Comparison of ENCODE assay signal across 16 cellular contexts in the genomic region with DNA sequence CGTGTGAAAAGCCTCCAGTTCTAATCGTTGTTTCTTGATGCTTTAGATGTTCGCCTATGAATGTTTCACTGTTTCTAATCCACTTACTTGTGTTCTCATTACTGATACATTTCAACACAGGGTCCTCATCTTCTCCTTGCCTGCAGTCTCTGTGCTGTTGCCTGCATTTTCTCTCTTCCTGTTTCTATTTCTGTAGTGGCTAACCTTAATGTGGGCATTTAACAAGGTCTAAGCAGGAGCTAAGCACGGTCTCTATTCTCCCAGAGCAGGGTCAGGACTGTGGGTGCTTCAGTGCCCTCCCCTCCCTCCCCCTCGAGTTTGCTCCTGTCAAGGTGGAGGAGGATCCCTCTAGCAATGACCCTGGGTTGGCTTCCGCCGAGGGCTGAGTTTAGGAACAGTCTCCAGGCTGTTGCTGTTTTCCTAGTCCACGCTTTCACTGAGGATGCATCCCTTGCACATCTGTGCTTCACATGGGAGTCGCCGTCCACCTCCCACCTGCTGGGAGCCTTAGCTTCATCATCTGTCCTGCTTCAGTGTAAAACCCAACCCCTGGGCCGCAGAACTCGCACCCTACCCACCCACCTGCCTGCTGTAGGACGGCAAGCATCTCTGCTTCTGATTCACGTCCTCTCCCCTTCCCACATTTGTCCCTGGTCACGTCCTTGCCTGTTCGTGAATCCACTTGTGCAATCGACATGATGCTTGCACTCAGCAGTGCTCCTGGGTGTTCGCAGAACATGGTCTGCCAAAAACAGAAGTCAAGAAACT. TPM values are rescaled to one million over a fixed set of nuclear protein-coding genes. Genes with fewer than 3 reads are reported as not detected.
DNase-seq lines count a peak whose midpoint lies in the region; ATAC-seq and TF ChIP-seq lines count a peak whose summit lies in the region.
"Had no signal": no experiment of that assay in that cellular context is flagged by ENCODE, and none has a peak within 500 bp of the region (broad histone marks: within the 10 kb centered on the region; RNA-seq: fewer than 3 reads in every experiment).

No MANE protein-coding gene starts in this region.

- no peak for TF ChIP-seq RAD21 in SK-N-SH (IDR thresholded peaks at IDR 0.05; ENCODE audit: low read length)

- no peak overlapping the region for H3K9ac ChIP-seq in SK-N-SH
- H3K9ac ChIP-seq: parathyroid adenoma had no signal

- DNase-seq in activated naive CD8-positive, alpha-beta T cell treated with anti-CD3 and anti-CD28 coated beads, Interleukin-2, amount 10 ng/mL, durations not matched to agents 7 days and 5 days = peak; percentile 22
- DNase-seq in activated naive CD8-positive, alpha-beta T cell treated with anti-CD3 and anti-CD28 coated beads, Interleukin-2, amount 50 U/mL, for 24 hours = no peak
- DNase-seq in NOMO-1 treated with dmso at 0.1 percent for 144 hours (lab: John Stamatoyannopoulos, UW; ENCODE audit: unreplicated experiment) (peak; percentile 90), dorsolateral prefrontal cortex (peak in 6 of 10 donors; percentile 14 to 39 (median 27)), suprapubic skin (ENCODE audit: low spot score in 2 of 2) (peak; percentile 50 to 62), prostate gland (ENCODE audit: low spot score) (no peak), SK-N-SH (no peak), DMS53 treated with DMSO at 0.1 percent for 48 hours (lab: John Stamatoyannopoulos, UW; ENCODE audit: unreplicated experiment) (no peak)
- DNase-seq: activated T-cell treated with anti-CD3 and anti-CD28 coated beads, Interleukin-2, amount 50 U/mL, for 1 hour; DMS79 treated with DMSO at 0.1 percent for 48 hours; midbrain; NCI-H1105 treated with DMSO at 0.1 percent for 48 hours; WERI-Rb-1 had no signal

- CTCF ChIA-PET in SK-N-SH (lab: Yijun Ruan, JAX) = interaction anchor here (1.4 kb wide), 1 partner anchor 252 kb away, joined by 4 read pairs; no protein-coding TSS in a partner anchor

- H3F3A ChIP-seq in SK-N-SH (replicated peaks; ENCODE audit: insufficient read depth) = no peaks in the 10 kb centered on the region

- H3K4me2 ChIP-seq in SK-N-SH = no peak overlapping the region
- H3K4me2 ChIP-seq: GM23338 had no signal

- H3K27ac ChIP-seq in dorsolateral prefrontal cortex = peak overlapping the region in 1 of 59 donors; percentile 7
- no peak overlapping the region for H3K27ac ChIP-seq in suprapubic skin
- no peak overlapping the region for H3K27ac ChIP-seq in prostate gland
- H3K27ac ChIP-seq in SK-N-SH (ENCODE audit: low read depth in 2 of 2, low read length in 1 of 2) = no peak overlapping the region
- H3K27ac ChIP-seq: gastroesophageal sphincter, parathyroid adenoma, WERI-Rb-1 had no signal

- no peak overlapping the region for H3K4me3 ChIP-seq in dorsolateral prefrontal cortex
- no peak overlapping the region for H3K4me3 ChIP-seq in suprapubic skin
- no peak overlapping the region for H3K4me3 ChIP-seq in prostate gland
- H3K4me3 ChIP-seq in SK-N-SH (ENCODE audit: low read depth in 2 of 2, low read length in 1 of 2) = no peak overlapping the region
- H3K4me3 ChIP-seq: gastroesophageal sphincter, GM23338 had no signal

- no peak for ATAC-seq in activated naive CD8-positive, alpha-beta T cell treated with anti-CD3 and anti-CD28 coated beads, Interleukin-2, amount 10 ng/mL, durations not matched to agents 7 days and 5 days (ENCODE audit: low read depth)
- no peak for ATAC-seq in activated naive CD8-positive, alpha-beta T cell treated with anti-CD3 and anti-CD28 coated beads, Interleukin-2, amount 50 U/mL, for 24 hours
- ATAC-seq: gastroesophageal sphincter, GM23338 had no signal

- POLR2A ChIA-PET in activated naive CD8-positive, alpha-beta T cell treated with anti-CD3 and anti-CD28 coated beads, Interleukin-2, amount 10 ng/mL, durations not matched to agents 7 days and 5 days (lab: Charles Lee) = no interaction called here
- POLR2A ChIA-PET in SK-N-SH (lab: Yijun Ruan, JAX) = interaction anchor here (0.7 kb wide), 1 partner anchor 64 kb away, joined by 3 read pairs; no protein-coding TSS in a partner anchor

- TF ChIP-seq POLR2A in suprapubic skin (IDR thresholded peaks at IDR 0.05) (no peak), prostate gland (IDR thresholded peaks at IDR 0.05) (no peak)

- TF ChIP-seq EP300 in suprapubic skin (IDR thresholded peaks at IDR 0.05) (no peak), SK-N-SH (IDR thresholded peaks at IDR 0.05; ENCODE audit: borderline replicate concordance in 1 of 2, low read depth in 1 of 2, low read length in 1 of 2) (no peak)

- H3K4me1 Mint-ChIP-seq in activated naive CD8-positive, alpha-beta T cell treated with anti-CD3 and anti-CD28 coated beads, Interleukin-2, amount 10 ng/mL, durations not matched to agents 7 days and 5 days = peaks cover 28% of the 10 kb centered on the region
- H3K4me1 Mint-ChIP-seq in activated naive CD8-positive, alpha-beta T cell treated with anti-CD3 and anti-CD28 coated beads, Interleukin-2, amount 50 U/mL, for 24 hours = peaks cover 27% of the 10 kb centered on the region

- intact Hi-C loops in dorsolateral prefrontal cortex (cut with DNase I) = loop anchor here (5.0 to 10.0 kb wide), 2 partner anchors 452 to 454 kb away; partner anchors contain the start of genes BRD9 (in 2 of the 2) and TRIP13 (in 2 of the 2)
- intact Hi-C loops in prostate gland (cut with DNase I) = no loop called here

- H3K4me1 ChIP-seq in suprapubic skin (peaks cover 26% of the 10 kb centered on the region), prostate gland (replicated peaks) (peaks cover 6% of the 10 kb centered on the region), SK-N-SH (ENCODE audit: control insufficient read depth in 1 of 2, insufficient read depth in 2 of 2, low read depth in 1 of 2, low read length in 1 of 2) (peaks cover 0 to 24% of the 10 kb centered on the region in 2 experiments; a peak in 1 of 4 replicates)

- H3K27me3 ChIP-seq in dorsolateral prefrontal cortex (peaks cover 0 to 7% (median 0%) of the 10 kb centered on the region in 45 donors), suprapubic skin (no peaks in the 10 kb centered on the region), prostate gland (replicated peaks; ENCODE audit: insufficient read depth) (no peaks in the 10 kb centered on the region), SK-N-SH (ENCODE audit: insufficient read depth) (no peaks in the 10 kb centered on the region)

- H4K20me1 ChIP-seq in SK-N-SH (ENCODE audit: insufficient read depth) = no peaks in the 10 kb centered on the region

- H3K9me3 Mint-ChIP-seq in activated naive CD8-positive, alpha-beta T cell treated with anti-CD3 and anti-CD28 coated beads, Interleukin-2, amount 10 ng/mL, durations not matched to agents 7 days and 5 days = no peaks in the 10 kb centered on the region
- H3K9me3 Mint-ChIP-seq in activated naive CD8-positive, alpha-beta T cell treated with anti-CD3 and anti-CD28 coated beads, Interleukin-2, amount 50 U/mL, for 24 hours = no peaks in the 10 kb centered on the region

- H3K4me3 Mint-ChIP-seq in activated naive CD8-positive, alpha-beta T cell treated with anti-CD3 and anti-CD28 coated beads, Interleukin-2, amount 10 ng/mL, durations not matched to agents 7 days and 5 days = peak overlapping the region; percentile 19
- H3K4me3 Mint-ChIP-seq in activated naive CD8-positive, alpha-beta T cell treated with anti-CD3 and anti-CD28 coated beads, Interleukin-2, amount 50 U/mL, for 24 hours = no peak overlapping the region
- H3K4me3 Mint-ChIP-seq: GM23338 had no signal

- H3K36me3 ChIP-seq in suprapubic skin (no peaks in the 10 kb centered on the region), prostate gland (no peaks in the 10 kb centered on the region), SK-N-SH (replicated peaks in 1 of 2; ENCODE audit: control insufficient read depth in 1 of 2, insufficient read depth in 2 of 2, low read length in 1 of 2) (no peaks in the 10 kb centered on the region)
- H3K36me3 ChIP-seq: WERI-Rb-1 had no signal

- no peak overlapping the region for H2AFZ ChIP-seq in SK-N-SH (ENCODE audit: low read depth)
- H2AFZ ChIP-seq: GM23338, parathyroid adenoma had no signal

- peaks cover 29% of the 10 kb centered on the region for H3K79me2 ChIP-seq in SK-N-SH (ENCODE audit: insufficient read depth)

- H3K9me2 ChIP-seq in SK-N-SH = no peaks in the 10 kb centered on the region

- H3K27ac Mint-ChIP-seq in activated naive CD8-positive, alpha-beta T cell treated with anti-CD3 and anti-CD28 coated beads, Interleukin-2, amount 10 ng/mL, durations not matched to agents 7 days and 5 days = no peak overlapping the region
- no peak overlapping the region for H3K27ac Mint-ChIP-seq in activated naive CD8-positive, alpha-beta T cell treated with anti-CD3 and anti-CD28 coated beads, Interleukin-2, amount 50 U/mL, for 24 hours
- H3K27ac Mint-ChIP-seq: GM23338 had no signal

- 72% methylated on average over 18 of the region's 18 CpGs for WGBS in suprapubic skin
- WGBS in prostate gland = 82% methylated on average over 18 of the region's 18 CpGs
- WGBS in SK-N-SH (ENCODE audit: low lambda C conversion rate) = 91% methylated on average over 17 of the region's 18 CpGs

- H3K27me3 Mint-ChIP-seq in activated naive CD8-positive, alpha-beta T cell treated with anti-CD3 and anti-CD28 coated beads, Interleukin-2, amount 10 ng/mL, durations not matched to agents 7 days and 5 days = no peaks in the 10 kb centered on the region
- no peaks in the 10 kb centered on the region for H3K27me3 Mint-ChIP-seq in activated naive CD8-positive, alpha-beta T cell treated with anti-CD3 and anti-CD28 coated beads, Interleukin-2, amount 50 U/mL, for 24 hours

- TF ChIP-seq CTCF in dorsolateral prefrontal cortex (IDR thresholded peaks at IDR 0.05 in 54 of 56, conservative IDR thresholded peaks at IDR 0.05 in 2 of 56; ENCODE audit: low read depth in 1 of 56, partially characterized antibody in 56 of 56) (no peak), suprapubic skin (IDR thresholded peaks at IDR 0.05) (no peak), prostate gland (IDR thresholded peaks at IDR 0.05) (no peak), SK-N-SH (IDR thresholded peaks at IDR 0.05) (no peak)

- H3K9me3 ChIP-seq in suprapubic skin = no peaks in the 10 kb centered on the region
- no peaks in the 10 kb centered on the region for H3K9me3 ChIP-seq in prostate gland
- no peaks in the 10 kb centered on the region for H3K9me3 ChIP-seq in SK-N-SH
- H3K9me3 ChIP-seq: gastroesophageal sphincter had no signal

- peaks cover 4% of the 10 kb centered on the region for H3K36me3 Mint-ChIP-seq in activated naive CD8-positive, alpha-beta T cell treated with anti-CD3 and anti-CD28 coated beads, Interleukin-2, amount 10 ng/mL, durations not matched to agents 7 days and 5 days
- H3K36me3 Mint-ChIP-seq in activated naive CD8-positive, alpha-beta T cell treated with anti-CD3 and anti-CD28 coated beads, Interleukin-2, amount 50 U/mL, for 24 hours (ENCODE audit: low read depth) = peaks cover 15% of the 10 kb centered on the region

RNA-seq across cellular contexts. Expression of gene EXOC3, which starts 2.4 kb away (rescaled TPM):
- total RNA-seq in activated naive CD8-positive, alpha-beta T cell treated with anti-CD3 and anti-CD28 coated beads, Interleukin-2, amount 10 ng/mL, durations not matched to agents 7 days and 5 days = 10 to 100 TPM; 72.4 to 77.5 TPM
- 100 to 1,000 TPM in 4 of 120 experiments, 10 to 100 TPM in 116; 50.6 to 107 (median 77.8) TPM for total RNA-seq in dorsolateral prefrontal cortex
- 100 to 1,000 TPM in 1 of 4 donors, 10 to 100 TPM in 3; 68.9 to 199 (median 83.4) TPM for total RNA-seq in suprapubic skin
- total RNA-seq in prostate gland = 10 to 100 TPM; 44.3 to 79.7 TPM
- polyA plus RNA-seq in SK-N-SH (2012; rRNA removed) = 23.0 and 25.7 TPM in 2 replicates
- 12.9 and 16.6 TPM in 2 replicates for polyA plus RNA-seq in SK-N-SH (2012; cell fraction: cytosol; rRNA removed)
- 58.8 and 60.0 TPM in 2 replicates for polyA plus RNA-seq in SK-N-SH (2012; cell fraction: nucleus; rRNA removed)

Comparison
In these comparisons a context has a peak if more than half of its experiments do, and no peak if none do; other contexts are left out.
1. DNase-seq: peak in activated naive CD8-positive, alpha-beta T cell treated with anti-CD3 and anti-CD28 coated beads, Interleukin-2, amount 10 ng/mL, durations not matched to agents 7 days and 5 days (single experiment), NOMO-1 treated with dmso at 0.1 percent for 144 hours (single experiment), dorsolateral prefrontal cortex (6 of 10) and suprapubic skin (2 of 2); none in activated naive CD8-positive, alpha-beta T cell treated with anti-CD3 and anti-CD28 coated beads, Interleukin-2, amount 50 U/mL, for 24 hours (single experiment), prostate gland (single experiment), SK-N-SH (single experiment) and DMS53 treated with DMSO at 0.1 percent for 48 hours (single experiment).